ENCODE assay signal across 20 cellular contexts in genomic region chr20:46789339-46789984, GRCh38.
"Had no signal": no experiment of that assay in that cellular context is flagged by ENCODE, and none has a peak within 500 bp of the region (broad histone marks: within the 10 kb centered on the region; RNA-seq: fewer than 3 reads in every experiment).

No MANE protein-coding gene starts in this region.

- H3K9me3 ChIP-seq: colonic mucosa, esophagus squamous epithelium, gastroesophageal sphincter, neutrophil, sigmoid colon, suprapubic skin, tibial artery, upper lobe of left lung, vagina had no signal

- H3K4me3 Mint-ChIP-seq: immature natural killer cell, naive B cell, nephron had no signal

- H3K4me1 ChIP-seq: colonic mucosa, esophagus squamous epithelium, gastroesophageal sphincter, suprapubic skin, tibial artery, upper lobe of left lung, vagina had no signal

- DNase-seq: colonic mucosa; dermis blood vessel endothelial cell; esophagus squamous epithelium; foreskin fibroblast; glutamatergic neuron; immature natural killer cell; left colon; mesendoderm; naive B cell; sigmoid colon; stimulated activated CD4-positive, alpha-beta T cell treated with anti-CD3 and anti-CD28 coated beads, Interleukin-12 subunit alpha, Interleukin-12 subunit beta, amount 100 ng/mL, for 4 hours; stimulated activated naive CD4-positive, alpha-beta T cell treated with Interleukin-2 at 50 U/mL for 16 hours; tibial artery; upper lobe of left lung had no signal

- H3K27me3 ChIP-seq: colonic mucosa, sigmoid colon, upper lobe of left lung, vagina had no signal

- H3K9me3 Mint-ChIP-seq: naive B cell, nephron had no signal

- H3K4me1 Mint-ChIP-seq: immature natural killer cell, naive B cell had no signal

- H3K36me3 ChIP-seq: colonic mucosa, esophagus squamous epithelium, gastroesophageal sphincter, neutrophil, sigmoid colon, suprapubic skin, tibial artery, upper lobe of left lung, vagina had no signal

- ATAC-seq: gastroesophageal sphincter, left colon had no signal

- H3K27ac ChIP-seq: colonic mucosa, esophagus squamous epithelium, gastroesophageal sphincter, neutrophil, sigmoid colon, skin epidermis, suprapubic skin, tibial artery, upper lobe of left lung, vagina had no signal

- H3K36me3 Mint-ChIP-seq: immature natural killer cell, naive B cell had no signal

- H3K4me3 ChIP-seq: colonic mucosa, esophagus squamous epithelium, gastroesophageal sphincter, sigmoid colon, skin epidermis, suprapubic skin, tibial artery, upper lobe of left lung, vagina had no signal

- H3K27ac Mint-ChIP-seq: immature natural killer cell, naive B cell, nephron had no signal
